In genomic region chr2:112749755-112750559, GRCh38 we compare ENCODE assay signal across 1 cellular context.
A peak's percentile ranks its signal among the peaks of the same experiment; 100 is the strongest.
TF ChIP-seq lines count a peak whose summit lies in the region.

No MANE protein-coding gene starts in this region.

TF ChIP-seq in HepG2, 621 proteins besides CTCF, POLR2A, EP300 and RAD21 (continued from another document and continues in another):
- TF ChIP-seq, protein P1, sequence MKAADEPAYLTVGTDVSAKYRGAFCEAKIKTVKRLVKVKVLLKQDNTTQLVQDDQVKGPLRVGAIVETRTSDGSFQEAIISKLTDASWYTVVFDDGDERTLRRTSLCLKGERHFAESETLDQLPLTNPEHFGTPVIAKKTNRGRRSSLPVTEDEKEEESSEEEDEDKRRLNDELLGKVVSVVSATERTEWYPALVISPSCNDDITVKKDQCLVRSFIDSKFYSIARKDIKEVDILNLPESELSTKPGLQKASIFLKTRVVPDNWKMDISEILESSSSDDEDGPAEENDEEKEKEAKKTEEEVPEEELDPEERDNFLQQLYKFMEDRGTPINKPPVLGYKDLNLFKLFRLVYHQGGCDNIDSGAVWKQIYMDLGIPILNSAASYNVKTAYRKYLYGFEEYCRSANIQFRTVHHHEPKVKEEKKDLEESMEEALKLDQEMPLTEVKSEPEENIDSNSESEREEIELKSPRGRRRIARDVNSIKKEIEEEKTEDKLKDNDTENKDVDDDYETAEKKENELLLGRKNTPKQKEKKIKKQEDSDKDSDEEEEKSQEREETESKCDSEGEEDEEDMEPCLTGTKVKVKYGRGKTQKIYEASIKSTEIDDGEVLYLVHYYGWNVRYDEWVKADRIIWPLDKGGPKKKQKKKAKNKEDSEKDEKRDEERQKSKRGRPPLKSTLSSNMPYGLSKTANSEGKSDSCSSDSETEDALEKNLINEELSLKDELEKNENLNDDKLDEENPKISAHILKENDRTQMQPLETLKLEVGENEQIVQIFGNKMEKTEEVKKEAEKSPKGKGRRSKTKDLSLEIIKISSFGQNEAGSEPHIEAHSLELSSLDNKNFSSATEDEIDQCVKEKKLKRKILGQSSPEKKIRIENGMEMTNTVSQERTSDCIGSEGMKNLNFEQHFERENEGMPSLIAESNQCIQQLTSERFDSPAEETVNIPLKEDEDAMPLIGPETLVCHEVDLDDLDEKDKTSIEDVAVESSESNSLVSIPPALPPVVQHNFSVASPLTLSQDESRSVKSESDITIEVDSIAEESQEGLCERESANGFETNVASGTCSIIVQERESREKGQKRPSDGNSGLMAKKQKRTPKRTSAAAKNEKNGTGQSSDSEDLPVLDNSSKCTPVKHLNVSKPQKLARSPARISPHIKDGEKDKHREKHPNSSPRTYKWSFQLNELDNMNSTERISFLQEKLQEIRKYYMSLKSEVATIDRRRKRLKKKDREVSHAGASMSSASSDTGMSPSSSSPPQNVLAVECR (CRISPR knock-in tag; IDR thresholded peaks at IDR 0.05; ENCODE audit: borderline replicate concordance) = no peak; the same call in 1 of the 2 replicates
- TF ChIP-seq NCOA5 (CRISPR knock-in tag; IDR thresholded peaks at IDR 0.05) (no peak), RFX5 (IDR thresholded peaks at IDR 0.05; ENCODE audit: low read depth, low read length) (no peak), ZNF652 (CRISPR knock-in tag; IDR thresholded peaks at IDR 0.05; ENCODE audit: borderline replicate concordance, low read depth) (no peak), KAT8 (CRISPR knock-in tag; IDR thresholded peaks at IDR 0.05) (peak; percentile 52; the same call in 1 of the 2 replicates), KDM2A (CRISPR knock-in tag; IDR thresholded peaks at IDR 0.05; ENCODE audit: borderline replicate concordance, low read depth) (peak; percentile 60; the same call in 1 of the 2 replicates), SRF (IDR thresholded peaks at IDR 0.05; ENCODE audit: low read depth, low read length) (no peak), KAT7 (CRISPR knock-in tag; IDR thresholded peaks at IDR 0.05; ENCODE audit: borderline replicate concordance) (peak; percentile 60; the same call in 1 of the 2 replicates), SSRP1 (CRISPR knock-in tag; IDR thresholded peaks at IDR 0.05) (peak; percentile 74; the same call in 1 of the 2 replicates), YEATS4 (CRISPR knock-in tag; IDR thresholded peaks at IDR 0.05; ENCODE audit: borderline replicate concordance) (no peak), TCF12 (IDR thresholded peaks at IDR 0.05) (no peak), TCF12 (CRISPR knock-in tag; IDR thresholded peaks at IDR 0.05) (no peak), ZNF512B (CRISPR knock-in tag; IDR thresholded peaks at IDR 0.05; ENCODE audit: borderline replicate concordance) (no peak), POGK (CRISPR knock-in tag; conservative IDR thresholded peaks at IDR 0.05) (no peak), RFX1 (IDR thresholded peaks at IDR 0.05) (no peak), MIXL1 (CRISPR knock-in tag; IDR thresholded peaks at IDR 0.05) (peak; percentile 69; the same call in 1 of the 2 replicates), TOPORS (CRISPR knock-in tag; IDR thresholded peaks at IDR 0.05) (no peak), NKX3-1 (CRISPR knock-in tag; IDR thresholded peaks at IDR 0.05) (no peak), ZNF180 (CRISPR knock-in tag; IDR thresholded peaks at IDR 0.05; ENCODE audit: borderline replicate concordance, low read depth) (no peak), MZF1 (CRISPR knock-in tag; IDR thresholded peaks at IDR 0.05; ENCODE audit: borderline replicate concordance) (no peak), SETDB1 (CRISPR knock-in tag; IDR thresholded peaks at IDR 0.05; ENCODE audit: borderline replicate concordance) (no peak), TSC22D2 (CRISPR knock-in tag; IDR thresholded peaks at IDR 0.05; ENCODE audit: borderline replicate concordance) (peak; percentile 29; the same call in 1 of the 2 replicates), ZNF326 (CRISPR knock-in tag; IDR thresholded peaks at IDR 0.05; ENCODE audit: borderline replicate concordance) (no peak), ZNF549 (CRISPR knock-in tag; IDR thresholded peaks at IDR 0.05) (no peak), SNAPC2 (CRISPR knock-in tag; IDR thresholded peaks at IDR 0.05) (no peak), ZSCAN25 (CRISPR knock-in tag; IDR thresholded peaks at IDR 0.05) (no peak), ZNF883 (CRISPR knock-in tag; IDR thresholded peaks at IDR 0.05; ENCODE audit: not compliant biosample characterization) (no peak), ZNF10 (CRISPR knock-in tag; IDR thresholded peaks at IDR 0.05; ENCODE audit: borderline replicate concordance, low read depth) (no peak), ZNF253 (CRISPR knock-in tag; IDR thresholded peaks at IDR 0.05; ENCODE audit: borderline replicate concordance) (no peak), PHF20 (CRISPR knock-in tag; IDR thresholded peaks at IDR 0.05) (no peak), ZNF232 (CRISPR knock-in tag; IDR thresholded peaks at IDR 0.05; ENCODE audit: borderline replicate concordance) (no peak), ZNF264 (CRISPR knock-in tag; IDR thresholded peaks at IDR 0.05) (no peak), CBFB (CRISPR knock-in tag; IDR thresholded peaks at IDR 0.05) (no peak), ZNF546 (CRISPR knock-in tag; conservative IDR thresholded peaks at IDR 0.05) (no peak), ATF1 (CRISPR knock-in tag; IDR thresholded peaks at IDR 0.05) (no peak), ARID5B (CRISPR knock-in tag; IDR thresholded peaks at IDR 0.05) (peak; percentile 60)
- TF ChIP-seq, protein P2, sequence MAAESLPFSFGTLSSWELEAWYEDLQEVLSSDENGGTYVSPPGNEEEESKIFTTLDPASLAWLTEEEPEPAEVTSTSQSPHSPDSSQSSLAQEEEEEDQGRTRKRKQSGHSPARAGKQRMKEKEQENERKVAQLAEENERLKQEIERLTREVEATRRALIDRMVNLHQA (CRISPR knock-in tag; IDR thresholded peaks at IDR 0.05) = no peak
- TF ChIP-seq, protein P3, sequence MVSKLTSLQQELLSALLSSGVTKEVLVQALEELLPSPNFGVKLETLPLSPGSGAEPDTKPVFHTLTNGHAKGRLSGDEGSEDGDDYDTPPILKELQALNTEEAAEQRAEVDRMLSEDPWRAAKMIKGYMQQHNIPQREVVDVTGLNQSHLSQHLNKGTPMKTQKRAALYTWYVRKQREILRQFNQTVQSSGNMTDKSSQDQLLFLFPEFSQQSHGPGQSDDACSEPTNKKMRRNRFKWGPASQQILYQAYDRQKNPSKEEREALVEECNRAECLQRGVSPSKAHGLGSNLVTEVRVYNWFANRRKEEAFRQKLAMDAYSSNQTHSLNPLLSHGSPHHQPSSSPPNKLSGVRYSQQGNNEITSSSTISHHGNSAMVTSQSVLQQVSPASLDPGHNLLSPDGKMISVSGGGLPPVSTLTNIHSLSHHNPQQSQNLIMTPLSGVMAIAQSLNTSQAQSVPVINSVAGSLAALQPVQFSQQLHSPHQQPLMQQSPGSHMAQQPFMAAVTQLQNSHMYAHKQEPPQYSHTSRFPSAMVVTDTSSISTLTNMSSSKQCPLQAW (CRISPR knock-in tag; IDR thresholded peaks at IDR 0.05) = 0 out of 2 replicates have a peak, but pooled peaks have one; percentile 7
- TF ChIP-seq, protein P4, sequence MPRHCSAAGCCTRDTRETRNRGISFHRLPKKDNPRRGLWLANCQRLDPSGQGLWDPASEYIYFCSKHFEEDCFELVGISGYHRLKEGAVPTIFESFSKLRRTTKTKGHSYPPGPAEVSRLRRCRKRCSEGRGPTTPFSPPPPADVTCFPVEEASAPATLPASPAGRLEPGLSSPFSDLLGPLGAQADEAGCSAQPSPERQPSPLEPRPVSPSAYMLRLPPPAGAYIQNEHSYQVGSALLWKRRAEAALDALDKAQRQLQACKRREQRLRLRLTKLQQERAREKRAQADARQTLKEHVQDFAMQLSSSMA (CRISPR knock-in tag; IDR thresholded peaks at IDR 0.05) = no peak
- TF ChIP-seq, protein P5, sequence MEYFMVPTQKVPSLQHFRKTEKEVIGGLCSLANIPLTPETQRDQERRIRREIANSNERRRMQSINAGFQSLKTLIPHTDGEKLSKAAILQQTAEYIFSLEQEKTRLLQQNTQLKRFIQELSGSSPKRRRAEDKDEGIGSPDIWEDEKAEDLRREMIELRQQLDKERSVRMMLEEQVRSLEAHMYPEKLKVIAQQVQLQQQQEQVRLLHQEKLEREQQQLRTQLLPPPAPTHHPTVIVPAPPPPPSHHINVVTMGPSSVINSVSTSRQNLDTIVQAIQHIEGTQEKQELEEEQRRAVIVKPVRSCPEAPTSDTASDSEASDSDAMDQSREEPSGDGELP (IDR thresholded peaks at IDR 0.05; ENCODE audit: borderline replicate concordance, low read depth) = no peak
- TF ChIP-seq, protein P6, sequence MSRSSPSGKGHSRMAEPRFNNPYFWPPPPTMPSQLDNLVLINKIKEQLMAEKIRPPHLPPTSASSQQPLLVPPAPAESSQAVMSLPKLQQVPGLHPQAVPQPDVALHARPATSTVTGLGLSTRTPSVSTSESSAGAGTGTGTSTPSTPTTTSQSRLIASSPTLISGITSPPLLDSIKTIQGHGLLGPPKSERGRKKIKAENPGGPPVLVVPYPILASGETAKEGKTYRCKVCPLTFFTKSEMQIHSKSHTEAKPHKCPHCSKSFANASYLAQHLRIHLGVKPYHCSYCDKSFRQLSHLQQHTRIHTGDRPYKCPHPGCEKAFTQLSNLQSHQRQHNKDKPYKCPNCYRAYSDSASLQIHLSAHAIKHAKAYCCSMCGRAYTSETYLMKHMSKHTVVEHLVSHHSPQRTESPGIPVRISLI (CRISPR knock-in tag; IDR thresholded peaks at IDR 0.05; ENCODE audit: borderline replicate concordance) = 0 out of 2 replicates have a peak, but pooled peaks have one; percentile 28
